Comparison of ENCODE assay signal across 37 cellular contexts in the genomic region with DNA sequence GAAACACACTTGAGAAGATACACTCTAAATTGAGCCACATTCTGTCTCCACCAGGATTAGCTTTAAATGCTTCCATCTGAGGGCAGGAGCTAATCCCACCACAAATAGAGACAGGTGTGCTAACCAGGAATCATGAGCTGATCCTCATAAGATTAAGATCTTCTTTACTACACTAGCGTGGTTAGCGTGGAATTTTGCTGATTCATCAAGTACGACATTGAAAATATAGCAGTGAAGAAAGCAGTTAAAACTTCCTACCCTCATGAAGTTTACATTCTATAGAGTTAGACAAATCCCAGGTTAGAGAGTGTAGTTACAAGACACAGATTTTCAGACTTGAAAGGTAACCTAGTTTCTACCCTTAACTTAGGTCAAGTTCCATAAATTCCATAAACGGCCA. TPM values are rescaled to one million over a fixed set of nuclear protein-coding genes. Genes with fewer than 3 reads are reported as not detected.
"Had no signal": no experiment of that assay in that cellular context is flagged by ENCODE, and none has a peak within 500 bp of the region (broad histone marks: within the 10 kb centered on the region; RNA-seq: fewer than 3 reads in every experiment).

No MANE protein-coding gene starts in this region.

- ATAC-seq: activated CD8-positive, alpha-beta T cell treated with anti-CD3 and anti-CD28 coated beads for 36 hours; activated T-cell treated with anti-CD3 and anti-CD28 coated beads, Interleukin-2, amount 50 U/mL, for 4 hours; activated T-helper 17 cell treated with anti-CD3 and anti-CD28 coated beads, Interleukin-2, amount 50 U/mL, for 72 hours; effector memory CD8-positive, alpha-beta T cell; left cardiac atrium; left ventricle myocardium superior; stimulated activated memory B cell treated with anti-CD40 and anti-IgM and Interleukin-4, amounts not matched to agents 10 μg/mL and 1 μg/mL and 100 μg/mL, for 72 hours; stimulated activated naive CD8-positive, alpha-beta T cell treated with anti-CD3 and anti-CD28 coated beads, Interleukin-15, amount 100 ng/mL, for 72 hours had no signal

- H3K36me3 ChIP-seq: brain microvascular endothelial cell, ovary, prostate gland, sigmoid colon, vagina had no signal

- H3K4me1 ChIP-seq: prostate gland, sigmoid colon, vagina had no signal

- H3K27me3 ChIP-seq: brain microvascular endothelial cell, ovary, sigmoid colon, vagina had no signal

- H3K9me3 Mint-ChIP-seq: activated CD8-positive, alpha-beta T cell treated with anti-CD3 and anti-CD28 coated beads for 36 hours; stimulated activated naive CD8-positive, alpha-beta T cell treated with anti-CD3 and anti-CD28 coated beads, Interleukin-15, amount 100 ng/mL, for 72 hours; type B pancreatic cell had no signal

- H3K4me3 Mint-ChIP-seq: activated B cell treated with CpG ODN at 0.5 μM for 24 hours; activated CD8-positive, alpha-beta T cell treated with anti-CD3 and anti-CD28 coated beads for 36 hours; activated T-cell treated with anti-CD3 and anti-CD28 coated beads, Interleukin-2, amount 50 U/mL, for 4 hours; activated T-helper 17 cell treated with anti-CD3 and anti-CD28 coated beads, Interleukin-2, amount 50 U/mL, for 72 hours; effector memory CD8-positive, alpha-beta T cell; naive B cell; stimulated activated memory B cell treated with anti-CD40 and anti-IgM and Interleukin-4, amounts not matched to agents 10 μg/mL and 1 μg/mL and 100 μg/mL, for 72 hours; stimulated activated naive CD8-positive, alpha-beta T cell treated with anti-CD3 and anti-CD28 coated beads, Interleukin-15, amount 100 ng/mL, for 72 hours; type B pancreatic cell had no signal

- H3K36me3 Mint-ChIP-seq: naive B cell; stimulated activated memory B cell treated with anti-CD40 and anti-IgM and Interleukin-4, amounts not matched to agents 10 μg/mL and 1 μg/mL and 100 μg/mL, for 72 hours; type B pancreatic cell had no signal

- FAIRE-seq: astrocyte, endothelial cell of umbilical vein, keratinocyte had no signal

- DNase-seq: activated B cell treated with CpG ODN at 0.5 μM for 24 hours; activated CD4-positive, alpha-beta T cell treated with anti-CD3 and anti-CD28 coated beads, Interleukin-2, amount 50 U/mL, for 1 hour; activated CD8-positive, alpha-beta T cell treated with anti-CD3 and anti-CD28 coated beads for 36 hours; activated gamma-delta T cell treated with Interleukin-2 at 50 U/mL for 16 hours; activated naive CD4-positive, alpha-beta T cell treated with anti-CD3 and anti-CD28 coated beads, Interleukin-2, amount 50 U/mL, for 16 hours; activated T-cell treated with anti-CD3 and anti-CD28 coated beads, Interleukin-2, amount 50 U/mL, for 4 hours; amniotic stem cell; brain microvascular endothelial cell; effector memory CD8-positive, alpha-beta T cell; foreskin fibroblast; head of caudate nucleus; hippocampal formation; left cardiac atrium; left ventricle myocardium superior; naive B cell; ovary; retina; sigmoid colon; stimulated activated CD4-positive, alpha-beta T cell treated with anti-CD3 and anti-CD28 coated beads, Interleukin-1b, Interleukin-23, amount 100 ng/mL, for 48 hours; stimulated activated CD4-positive, alpha-beta T cell treated with anti-CD3 and anti-CD28 coated beads, Interleukin-4, amount 100 ng/mL, for 4 hours; stimulated activated CD8-positive, alpha-beta memory T cell treated with anti-CD3 and anti-CD28 coated beads, Interleukin-4, amount 100 ng/mL, for 48 hours; stimulated activated naive CD8-positive, alpha-beta T cell treated with anti-CD3 and anti-CD28 coated beads, Interleukin-15, amount 100 ng/mL, for 72 hours; substantia nigra; T-helper 9 cell had no signal

- H3K4me3 ChIP-seq: coronary artery, ovary, prostate gland, sigmoid colon, smooth muscle cell, vagina had no signal

- H3K27ac ChIP-seq: brain microvascular endothelial cell, coronary artery, ovary, prostate gland, sigmoid colon, vagina had no signal

- H3K9me3 ChIP-seq: ovary, prostate gland, sigmoid colon, vagina had no signal

- H3K4me1 Mint-ChIP-seq: activated B cell treated with CpG ODN at 0.5 μM for 24 hours; activated T-helper 17 cell treated with anti-CD3 and anti-CD28 coated beads, Interleukin-2, amount 50 U/mL, for 72 hours; naive B cell; stimulated activated memory B cell treated with anti-CD40 and anti-IgM and Interleukin-4, amounts not matched to agents 10 μg/mL and 1 μg/mL and 100 μg/mL, for 72 hours; stimulated activated naive CD8-positive, alpha-beta T cell treated with anti-CD3 and anti-CD28 coated beads, Interleukin-15, amount 100 ng/mL, for 72 hours had no signal

- H3K27me3 Mint-ChIP-seq: effector memory CD8-positive, alpha-beta T cell; stimulated activated memory B cell treated with anti-CD40 and anti-IgM and Interleukin-4, amounts not matched to agents 10 μg/mL and 1 μg/mL and 100 μg/mL, for 72 hours; type B pancreatic cell had no signal

- H3K27ac Mint-ChIP-seq: activated B cell treated with CpG ODN at 0.5 μM for 24 hours; activated CD8-positive, alpha-beta T cell treated with anti-CD3 and anti-CD28 coated beads for 36 hours; activated T-helper 17 cell treated with anti-CD3 and anti-CD28 coated beads, Interleukin-2, amount 50 U/mL, for 72 hours; effector memory CD8-positive, alpha-beta T cell; naive B cell; stimulated activated memory B cell treated with anti-CD40 and anti-IgM and Interleukin-4, amounts not matched to agents 10 μg/mL and 1 μg/mL and 100 μg/mL, for 72 hours; stimulated activated naive CD8-positive, alpha-beta T cell treated with anti-CD3 and anti-CD28 coated beads, Interleukin-15, amount 100 ng/mL, for 72 hours; type B pancreatic cell had no signal

- H3K4me2 ChIP-seq: smooth muscle cell had no signal

RNA-seq across cellular contexts. Expression of a gene that starts 5.3 kb away (rescaled TPM):
- total RNA-seq: activated B cell treated with CpG ODN at 0.5 μM for 24 hours; activated CD8-positive, alpha-beta T cell treated with anti-CD3 and anti-CD28 coated beads for 36 hours; activated T-cell treated with anti-CD3 and anti-CD28 coated beads, Interleukin-2, amount 50 U/mL, for 4 hours; activated T-helper 17 cell treated with anti-CD3 and anti-CD28 coated beads, Interleukin-2, amount 50 U/mL, for 72 hours; cardiac septum; endothelial cell of umbilical vein; left cardiac atrium; left ventricle myocardium superior; lung microvascular endothelial cell; vagina had no signal
- polyA plus RNA-seq: endothelial cell of umbilical vein, keratinocyte, neural cell, ovary, sigmoid colon, smooth muscle cell had no signal
